ENCODE assay signal across 7 cellular contexts in the genomic region with DNA sequence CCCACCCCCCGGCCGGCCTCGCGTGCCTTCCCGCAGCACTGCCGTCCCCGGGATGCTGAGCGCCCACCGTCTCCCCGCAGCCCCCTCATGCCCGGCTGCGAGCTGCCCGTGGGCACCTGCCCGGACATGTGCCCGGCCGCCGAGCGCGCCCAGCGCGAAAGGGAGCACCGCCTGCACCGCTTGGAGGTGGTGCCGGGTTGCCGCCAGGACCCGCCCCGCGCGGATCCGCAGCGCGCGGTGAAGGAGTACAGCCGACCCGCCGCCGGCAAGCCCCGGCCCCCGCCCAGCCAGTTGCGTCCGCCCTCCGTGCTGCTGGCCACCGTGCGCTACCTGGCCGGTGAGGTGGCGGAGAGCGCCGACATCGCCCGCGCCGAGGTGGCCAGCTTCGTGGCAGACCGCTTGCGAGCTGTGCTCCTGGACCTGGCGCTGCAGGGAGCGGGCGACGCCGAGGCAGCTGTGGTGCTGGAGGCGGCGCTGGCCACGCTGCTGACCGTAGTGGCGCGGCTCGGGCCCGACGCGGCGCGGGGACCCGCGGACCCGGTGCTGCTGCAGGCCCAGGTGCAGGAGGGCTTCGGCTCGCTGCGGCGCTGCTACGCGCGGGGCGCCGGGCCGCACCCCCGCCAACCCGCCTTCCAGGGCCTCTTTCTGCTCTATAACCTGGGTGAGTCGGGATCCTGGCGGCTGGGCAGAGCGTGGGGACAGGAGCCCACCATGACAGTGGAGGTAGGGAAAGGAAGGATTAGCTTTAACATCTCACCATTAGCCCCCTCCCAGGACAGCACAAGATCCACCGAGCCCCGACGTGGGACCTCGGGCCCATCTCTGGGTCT. TPM values are rescaled to one million over a fixed set of nuclear protein-coding genes. Genes with fewer than 3 reads are reported as not detected.
A peak's percentile ranks its signal among the peaks of the same experiment; 100 is the strongest.
DNase-seq lines count a peak whose midpoint lies in the region; ATAC-seq and TF ChIP-seq lines count a peak whose summit lies in the region.

A gene (plus strand): TSS at position 5 of the 830 bp plus-strand sequence. CDS start 83 bp downstream, at position 88.

- H3K9me3 Mint-ChIP-seq in dendritic cell treated with granulocyte-macrophage colony-stimulating factor and Interleukin-4, amounts not matched to agents 40 ng/mL and 50 ng/mL, for 4 days = no peaks in the 10 kb centered on the region

- H3K4me3 ChIP-seq in GM12864 (ENCODE audit: low read depth, low read length) = peak within 1 kb of the TSS; percentile 81
- H3K4me3 ChIP-seq in lung = peak within 1 kb of the TSS; percentile 93
- H3K4me3 ChIP-seq in stomach smooth muscle (ENCODE audit: low read length in 2 of 2) = peak within 1 kb of the TSS; percentile 67 to 78

- H3K9ac ChIP-seq in stomach smooth muscle (ENCODE audit: low read length in 2 of 2) = peak within 1 kb of the TSS; percentile 67 to 74

- peak within 1 kb of the TSS; percentile 94 for H3K27ac Mint-ChIP-seq in dendritic cell treated with granulocyte-macrophage colony-stimulating factor and Interleukin-4, amounts not matched to agents 40 ng/mL and 50 ng/mL, for 4 days

- H3K4me1 ChIP-seq in lung (ENCODE audit: control insufficient read depth in 2 of 2, insufficient read depth in 2 of 2, low read length in 2 of 2) (peaks cover 0 to 8% of the 10 kb centered on the region in 2 donors), stomach smooth muscle (ENCODE audit: control insufficient read depth, insufficient read depth, low read length) (peaks cover 16% of the 10 kb centered on the region)

- 1 to 2% methylated on average over 73 to 94 of the region's 94 CpGs for WGBS in lung, 2 donors

- intact Hi-C loops in T-helper 1 cell treated with Interleukin-12 subunit alpha and Interleukin-12 subunit beta and Interleukin-4 antibody, amounts not matched to agents 30 ng/mL and 1 ng/mL, for 36 hours (cut with micrococcal nuclease) = loop anchor here (1.0 to 2.0 kb wide), 4 partner anchors 69 to 529 kb away; a partner anchor contains a TSS
- intact Hi-C loops in dendritic cell treated with granulocyte-macrophage colony-stimulating factor and Interleukin-4, amounts not matched to agents 40 ng/mL and 50 ng/mL, for 4 days (cut with micrococcal nuclease) = loop anchor here (5.0 kb wide), 1 partner anchor 41 kb away; a partner anchor contains a TSS

- peaks cover 0 to 35% of the 10 kb centered on the region in 2 donors for H3K36me3 ChIP-seq in lung (ENCODE audit: control insufficient read depth in 2 of 2, insufficient read depth in 2 of 2, low read length in 2 of 2)
- H3K36me3 ChIP-seq in stomach smooth muscle (ENCODE audit: control insufficient read depth in 2 of 2, insufficient read depth in 2 of 2, low read length in 2 of 2) = peaks cover 22 to 29% of the 10 kb centered on the region in 2 donors

- peaks cover 62% of the 10 kb centered on the region for H3K36me3 Mint-ChIP-seq in dendritic cell treated with granulocyte-macrophage colony-stimulating factor and Interleukin-4, amounts not matched to agents 40 ng/mL and 50 ng/mL, for 4 days (ENCODE audit: low read depth)

- H3K27me3 Mint-ChIP-seq in dendritic cell treated with granulocyte-macrophage colony-stimulating factor and Interleukin-4, amounts not matched to agents 40 ng/mL and 50 ng/mL, for 4 days = peaks cover 1% of the 10 kb centered on the region

- peaks cover 62% of the 10 kb centered on the region for H3K4me1 Mint-ChIP-seq in dendritic cell treated with granulocyte-macrophage colony-stimulating factor and Interleukin-4, amounts not matched to agents 40 ng/mL and 50 ng/mL, for 4 days (ENCODE audit: low read depth)

- no peaks in the 10 kb centered on the region for H3K27me3 ChIP-seq in lung (ENCODE audit: control insufficient read depth, insufficient read depth)
- H3K27me3 ChIP-seq in stomach smooth muscle (ENCODE audit: control insufficient read depth in 1 of 2, insufficient read depth in 2 of 2, low read length in 2 of 2) = no peaks in the 10 kb centered on the region

- H3K27ac ChIP-seq in lung (ENCODE audit: low read depth in 1 of 2, low read length in 1 of 2) (peak within 1 kb of the TSS; percentile 91 to 98), stomach smooth muscle (ENCODE audit: low read length) (peak within 1 kb of the TSS; percentile 87)

- ATAC-seq in GM21515 (IDR thresholded peaks at IDR 0.05; ENCODE audit: unreplicated experiment) (peak; percentile 44), lung (ENCODE audit: insufficient read depth, low FRiP score) (peak; percentile 74)

- peak within 1 kb of the TSS; percentile 80 for H3K4me3 Mint-ChIP-seq in dendritic cell treated with granulocyte-macrophage colony-stimulating factor and Interleukin-4, amounts not matched to agents 40 ng/mL and 50 ng/mL, for 4 days

- no peak for DNase-seq in GM12864 (ENCODE audit: low read depth)
- peak in 39 of 76 experiments; percentile 28 to 89 (median 60) for DNase-seq in HUDEP-2 (lab: John Stamatoyannopoulos, UW; ENCODE audit: unreplicated experiment in 76 of 76)
- DNase-seq in lung (ENCODE audit: low spot score) = no peak

- H3K9me3 ChIP-seq in lung (ENCODE audit: control insufficient read depth in 2 of 2, insufficient read depth in 1 of 2, low read length in 1 of 2) (no peaks in the 10 kb centered on the region), stomach smooth muscle (ENCODE audit: control insufficient read depth in 2 of 2, low read length in 2 of 2) (no peaks in the 10 kb centered on the region)

- TF ChIP-seq CTCF in GM12864 (IDR thresholded peaks at IDR 0.05; ENCODE audit: low read depth, low read length, missing control alignments) = no peak
- TF ChIP-seq CTCF in lung (IDR thresholded peaks at IDR 0.05; ENCODE audit: control extremely low read depth, extremely low read depth) = no peak

RNA-seq across cellular contexts. Expression of the gene that starts here (rescaled TPM):
- 17.0 and 17.5 TPM in 2 replicates for total RNA-seq in T-helper 1 cell treated with Interleukin-12 subunit alpha and Interleukin-12 subunit beta and Interleukin-4 antibody, amounts not matched to agents 30 ng/mL and 1 ng/mL, for 36 hours
- total RNA-seq in lung = 10 to 100 TPM in 1 of 2 donors, 1 to 10 TPM in 1; 5.1 to 17.6 TPM
- polyA plus RNA-seq in lung = 10 to 100 TPM; 12.7 to 15.9 TPM

Comparison
In these comparisons a context has a peak if more than half of its experiments do, and no peak if none do; other contexts are left out.
1. DNase-seq: peak in HUDEP-2 (39 of 76); none in GM12864 (single experiment) and lung (single experiment).
2. Peak in every context shown above with its lines, with median percentiles within 50 percentile points of each other: H3K4me3 ChIP-seq.